Comparison of ENCODE assay signal across 10 cellular contexts in the genomic region with DNA sequence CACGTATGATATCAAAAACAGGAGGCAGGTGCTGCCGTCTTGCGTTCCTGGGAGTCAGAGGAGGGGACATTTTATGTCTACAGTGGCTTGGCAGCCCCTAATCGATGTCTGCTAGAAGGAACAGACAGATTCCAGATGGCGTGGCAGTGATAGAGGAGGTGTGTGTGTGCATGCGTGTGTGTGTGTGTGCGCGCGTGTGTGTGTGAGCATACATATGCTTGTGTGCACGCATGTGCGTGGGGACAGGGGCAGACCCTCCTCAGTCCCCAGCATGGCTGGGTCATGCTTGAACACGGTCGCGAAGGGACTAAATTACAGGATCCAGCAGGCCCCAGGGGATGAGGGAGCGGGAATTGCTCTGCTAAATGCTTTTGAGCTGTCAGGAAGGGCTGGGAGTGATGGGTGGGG. TPM values are rescaled to one million over a fixed set of nuclear protein-coding genes. Genes with fewer than 3 reads are reported as not detected.
DNase-seq lines count a peak whose midpoint lies in the region; ATAC-seq and TF ChIP-seq lines count a peak whose summit lies in the region.
"Had no signal": no experiment of that assay in that cellular context is flagged by ENCODE, and none has a peak within 500 bp of the region (broad histone marks: within the 10 kb centered on the region; RNA-seq: fewer than 3 reads in every experiment).

No MANE protein-coding gene starts in this region.

- ATAC-seq in CD4-positive, alpha-beta T cell (ENCODE audit: poor library complexity), result peak; percentile 11
- ATAC-seq in naive thymus-derived CD4-positive, alpha-beta T cell, result no peak

- H3K4me3 ChIP-seq in HEK293 (ENCODE audit: low read depth, low read length) (no peak overlapping the region), H7 (ENCODE audit: insufficient read depth, low read depth, low read length) (no peak overlapping the region), GM23248 (no peak overlapping the region)
- no peak overlapping the region for H3K4me3 ChIP-seq in naive thymus-derived CD4-positive, alpha-beta T cell (ENCODE audit: low read length)

- peak in 1 of 10 experiments; percentile 21 for DNase-seq in CD4-positive, alpha-beta T cell
- peak in 3 of 9 donors; percentile 25 to 36 (median 29) for DNase-seq in naive thymus-derived CD4-positive, alpha-beta T cell
- DNase-seq in H7 (no peak), GM23248 (no peak), SHP77 (lab: John Stamatoyannopoulos, UW) (no peak)
- DNase-seq: mammary epithelial cell, NCI-H1105 treated with DMSO at 0.1 percent for 48 hours had no signal

- no peaks in the 10 kb centered on the region for H3F3A ChIP-seq in GM23248 (ENCODE audit: insufficient read depth)

- TF ChIP-seq CTCF in CD4-positive, alpha-beta T cell (IDR thresholded peaks at IDR 0.05), result no peak
- no peak for TF ChIP-seq CTCF in HEK293 (tag by site-specific recombination; IDR thresholded peaks at IDR 0.05)
- TF ChIP-seq CTCF in brain (conservative IDR thresholded peaks at IDR 0.05), result no peak

- peak overlapping the region; percentile 71 for H3K27ac Mint-ChIP-seq in CD4-positive, alpha-beta T cell
- peak overlapping the region; percentile 85 to 99 (median 95) for H3K27ac Mint-ChIP-seq in brain
- peak overlapping the region; percentile 85 to 95 (median 89) for H3K27ac Mint-ChIP-seq in naive thymus-derived CD4-positive, alpha-beta T cell

- 68% methylated on average over 12 to 15 of the region's 15 CpGs for WGBS in GM23248 (ENCODE audit: low coverage in 1 of 2, low lambda C conversion rate in 2 of 2, missing lambda C conversion rate in 2 of 2), 2 experiments

- intact Hi-C loops in CD4-positive, alpha-beta T cell (cut with DNase I, micrococcal nuclease), result loop anchor here (5.0 kb wide), 3 partner anchors 35 to 110 kb away; a partner anchor contains a TSS
- intact Hi-C loops in naive thymus-derived CD4-positive, alpha-beta T cell (cut with micrococcal nuclease), result loop anchor here (1.0 to 5.0 kb wide), 7 partner anchors 9 to 295 kb away; a partner anchor contains a TSS

- H4K20me1 ChIP-seq in GM23248 (ENCODE audit: insufficient read depth), result no peaks in the 10 kb centered on the region

- H3K9me3 ChIP-seq in CD4-positive, alpha-beta T cell (ENCODE audit: control insufficient read depth, low read length), result no peaks in the 10 kb centered on the region
- no peaks in the 10 kb centered on the region for H3K9me3 ChIP-seq in HEK293 (ENCODE audit: control insufficient read depth, insufficient read depth, low read depth, low read length)
- H3K9me3 ChIP-seq in naive thymus-derived CD4-positive, alpha-beta T cell (ENCODE audit: control insufficient read depth in 2 of 3, low read length in 3 of 3), result no peaks in the 10 kb centered on the region
- no peaks in the 10 kb centered on the region for H3K9me3 ChIP-seq in GM23248 (ENCODE audit: low read depth)

- H3K36me3 ChIP-seq in HEK293 (ENCODE audit: control insufficient read depth in 2 of 2, insufficient read depth in 1 of 2, low read length in 2 of 2) (peaks cover 0 to 43% of the 10 kb centered on the region in 2 experiments; a peak in 1 of 3 replicates), H7 (replicated peaks; ENCODE audit: control insufficient read depth, insufficient read depth, low read length) (no peaks in the 10 kb centered on the region), GM23248 (ENCODE audit: low read depth) (no peaks in the 10 kb centered on the region)
- H3K36me3 ChIP-seq in naive thymus-derived CD4-positive, alpha-beta T cell (ENCODE audit: control insufficient read depth in 2 of 3, insufficient read depth in 3 of 3, low read length in 3 of 3), result peaks cover 0 to 30% (median 0%) of the 10 kb centered on the region in 3 experiments

- no peak overlapping the region for H2AFZ ChIP-seq in GM23248

- in situ Hi-C loops in GM23248 (cut with MboI), result no loop called here

- no peaks in the 10 kb centered on the region for H3K27me3 Mint-ChIP-seq in CD4-positive, alpha-beta T cell
- H3K27me3 Mint-ChIP-seq in brain, result peaks cover 3% of the 10 kb centered on the region
- no peaks in the 10 kb centered on the region for H3K27me3 Mint-ChIP-seq in naive thymus-derived CD4-positive, alpha-beta T cell

- CTCF ChIA-PET in CD4-positive, alpha-beta T cell (lab: Charles Lee), result no interaction called here
- CTCF ChIA-PET in HEK293 (lab: Yijun Ruan, JAX), result interaction anchor here (0.6 to 1.1 kb wide), 2 partner anchors 20 to 208 kb away, joined by 3 to 5 read pairs; no protein-coding TSS in a partner anchor
- CTCF ChIA-PET in naive thymus-derived CD4-positive, alpha-beta T cell (lab: Charles Lee), result interaction anchor here (1.3 kb wide), 1 partner anchor 60 kb away, joined by 4 read pairs; no protein-coding TSS in a partner anchor

- H3K79me2 ChIP-seq in GM23248 (ENCODE audit: insufficient read depth), result peaks cover 20% of the 10 kb centered on the region

- H3K4me1 ChIP-seq in HEK293 (ENCODE audit: control insufficient read depth, insufficient read depth, low read length), result no peaks in the 10 kb centered on the region
- peaks cover 8 to 19% of the 10 kb centered on the region in 2 donors for H3K4me1 ChIP-seq in naive thymus-derived CD4-positive, alpha-beta T cell (ENCODE audit: control insufficient read depth in 2 of 2, insufficient read depth in 2 of 2, low read length in 2 of 2)
- no peaks in the 10 kb centered on the region for H3K4me1 ChIP-seq in GM23248 (ENCODE audit: insufficient read depth)
- H3K4me1 ChIP-seq: foreskin keratinocyte had no signal

- no peaks in the 10 kb centered on the region for H3K27me3 ChIP-seq in CD4-positive, alpha-beta T cell (ENCODE audit: control insufficient read depth, insufficient read depth, low read length)
- no peaks in the 10 kb centered on the region for H3K27me3 ChIP-seq in naive thymus-derived CD4-positive, alpha-beta T cell (ENCODE audit: control insufficient read depth in 2 of 2, insufficient read depth in 2 of 2, low read length in 2 of 2)
- H3K27me3 ChIP-seq in H7 (ENCODE audit: control insufficient read depth, insufficient read depth, low read length) (peaks cover 10% of the 10 kb centered on the region; the same call in 1 of the 2 replicates), GM23248 (replicated peaks; ENCODE audit: insufficient read depth) (no peaks in the 10 kb centered on the region)
- H3K27me3 ChIP-seq: foreskin keratinocyte had no signal

- H3K9ac ChIP-seq in GM23248, result no peak overlapping the region

- H3K36me3 Mint-ChIP-seq in CD4-positive, alpha-beta T cell (ENCODE audit: low read depth), result no peaks in the 10 kb centered on the region
- H3K36me3 Mint-ChIP-seq in brain, result peaks cover 17% of the 10 kb centered on the region
- peaks cover 0 to 4% (median 0%) of the 10 kb centered on the region in 5 donors for H3K36me3 Mint-ChIP-seq in naive thymus-derived CD4-positive, alpha-beta T cell

- no peak overlapping the region for H3K4me2 ChIP-seq in GM23248 (ENCODE audit: unreplicated experiment)

- H3K27ac ChIP-seq in CD4-positive, alpha-beta T cell (ENCODE audit: low read depth, low read length), result peak overlapping the region; percentile 58
- H3K27ac ChIP-seq in HEK293 (ENCODE audit: extremely low read depth, low read depth, low read length) (no peak overlapping the region), GM23248 (no peak overlapping the region)
- peak overlapping the region; percentile 67 for H3K27ac ChIP-seq in naive thymus-derived CD4-positive, alpha-beta T cell (ENCODE audit: low read depth, low read length)
- H3K27ac ChIP-seq: foreskin keratinocyte had no signal

- POLR2A ChIA-PET in CD4-positive, alpha-beta T cell (lab: Charles Lee), result interaction anchor here (1.0 to 1.5 kb wide), 6 partner anchors 8 to 110 kb away, joined by 3 to 5 read pairs (median 4); no protein-coding TSS in a partner anchor
- POLR2A ChIA-PET in HEK293 (lab: Yijun Ruan, JAX), result no interaction called here
- POLR2A ChIA-PET in naive thymus-derived CD4-positive, alpha-beta T cell (lab: Charles Lee), result interaction anchor here (0.9 to 1.5 kb wide), 3 partner anchors 14 to 42 kb away, joined by 3 to 5 read pairs (median 3); no protein-coding TSS in a partner anchor

- H3K9me2 ChIP-seq in GM23248 (ENCODE audit: insufficient read depth), result no peaks in the 10 kb centered on the region

- no peaks in the 10 kb centered on the region for H3K9me3 Mint-ChIP-seq in CD4-positive, alpha-beta T cell
- H3K9me3 Mint-ChIP-seq in brain, result no peaks in the 10 kb centered on the region
- H3K9me3 Mint-ChIP-seq in naive thymus-derived CD4-positive, alpha-beta T cell, result peaks cover 0 to 2% (median 0%) of the 10 kb centered on the region in 11 donors

- H3K4me3 Mint-ChIP-seq in CD4-positive, alpha-beta T cell, result peak overlapping the region; percentile 70
- H3K4me3 Mint-ChIP-seq in brain, result peak overlapping the region; percentile 72 to 81 (median 73)
- H3K4me3 Mint-ChIP-seq in naive thymus-derived CD4-positive, alpha-beta T cell, result peak overlapping the region in 9 of 10 donors; percentile 20 to 79 (median 66)

- peaks cover 25% of the 10 kb centered on the region for H3K4me1 Mint-ChIP-seq in CD4-positive, alpha-beta T cell (ENCODE audit: low read depth)
- H3K4me1 Mint-ChIP-seq in brain, result peaks cover 75% of the 10 kb centered on the region
- H3K4me1 Mint-ChIP-seq in naive thymus-derived CD4-positive, alpha-beta T cell, result peaks cover 20 to 38% (median 30%) of the 10 kb centered on the region in 7 donors

TF ChIP-seq in HEK293, 187 proteins besides CTCF, POLR2A, EP300 and RAD21 (continues in another document):
- TF ChIP-seq ZNF548 (tag by site-specific recombination; IDR thresholded peaks at IDR 0.05) (no peak), ZNF121 (tag by site-specific recombination; IDR thresholded peaks at IDR 0.05) (no peak), ZNF530 (tag by site-specific recombination; IDR thresholded peaks at IDR 0.05; ENCODE audit: low read depth) (no peak)
- TF ChIP-seq, protein P1, sequence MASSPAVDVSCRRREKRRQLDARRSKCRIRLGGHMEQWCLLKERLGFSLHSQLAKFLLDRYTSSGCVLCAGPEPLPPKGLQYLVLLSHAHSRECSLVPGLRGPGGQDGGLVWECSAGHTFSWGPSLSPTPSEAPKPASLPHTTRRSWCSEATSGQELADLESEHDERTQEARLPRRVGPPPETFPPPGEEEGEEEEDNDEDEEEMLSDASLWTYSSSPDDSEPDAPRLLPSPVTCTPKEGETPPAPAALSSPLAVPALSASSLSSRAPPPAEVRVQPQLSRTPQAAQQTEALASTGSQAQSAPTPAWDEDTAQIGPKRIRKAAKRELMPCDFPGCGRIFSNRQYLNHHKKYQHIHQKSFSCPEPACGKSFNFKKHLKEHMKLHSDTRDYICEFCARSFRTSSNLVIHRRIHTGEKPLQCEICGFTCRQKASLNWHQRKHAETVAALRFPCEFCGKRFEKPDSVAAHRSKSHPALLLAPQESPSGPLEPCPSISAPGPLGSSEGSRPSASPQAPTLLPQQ (tag by site-specific recombination; IDR thresholded peaks at IDR 0.05), result no peak

RNA-seq across cellular contexts. Expression of a gene that starts 44.6 kb away (rescaled TPM):
- total RNA-seq in CD4-positive, alpha-beta T cell, result 100 to 1,000 TPM; 249 to 264 TPM
- polyA plus RNA-seq in brain (ENCODE audit: insufficient read depth, low read depth, low replicate concordance) (39.4 TPM), GM23248 (2016; fragmentation: Nextera tagmentation; extraction: Ambion mirVana) (14.3 and 19.2 TPM in 2 replicates)
- total RNA-seq in naive thymus-derived CD4-positive, alpha-beta T cell, result 100 to 1,000 TPM in 3 of 5 experiments, 10 to 100 TPM in 2; 30.9 to 281 (median 159) TPM
- 10 to 100 TPM; 22.4 to 41.3 TPM for polyA plus RNA-seq in naive thymus-derived CD4-positive, alpha-beta T cell
- total RNA-seq in H7 (2014; rRNA removed; shearing (Covaris generic)), result 34.2 and 43.6 TPM in 2 replicates
- 34.4 and 36.2 TPM in 2 replicates for total RNA-seq in GM23248 (2014; rRNA removed; shearing (Covaris generic))

Comparison
In these comparisons a context has a peak if more than half of its experiments do, and no peak if none do; other contexts are left out.
1. H3K27ac ChIP-seq: peak in CD4-positive, alpha-beta T cell (single experiment) and naive thymus-derived CD4-positive, alpha-beta T cell (single experiment); none in HEK293 (single experiment) and GM23248 (single experiment).
2. Peak in every context shown above with its lines, with median percentiles within 50 percentile points of each other: H3K27ac Mint-ChIP-seq and H3K4me3 Mint-ChIP-seq.